15 cellular contexts compared by ENCODE assay signal in genomic region chr1:93151474-93151873, GRCh38. TPM values are rescaled to one million over a fixed set of nuclear protein-coding genes. Genes with fewer than 3 reads are reported as not detected.
DNase-seq lines count a peak whose midpoint lies in the region; ATAC-seq and TF ChIP-seq lines count a peak whose summit lies in the region.
"Had no signal": no experiment of that assay in that cellular context is flagged by ENCODE, and none has a peak within 500 bp of the region (broad histone marks: within the 10 kb centered on the region; RNA-seq: fewer than 3 reads in every experiment).

No MANE protein-coding gene starts in this region.

- no peak overlapping the region for H3K4me3 ChIP-seq in CD4-positive, CD25-positive, alpha-beta regulatory T cell (ENCODE audit: low read depth, low read length)
- H3K4me3 ChIP-seq in HEK293 (ENCODE audit: low read depth, low read length) = no peak overlapping the region
- no peak overlapping the region for H3K4me3 ChIP-seq in CD8-positive, alpha-beta memory T cell (ENCODE audit: low read length)

- no peak overlapping the region for H3K27ac ChIP-seq in CD4-positive, CD25-positive, alpha-beta regulatory T cell (ENCODE audit: insufficient read depth, low read length, poor library complexity, severe bottlenecking)
- H3K27ac ChIP-seq in HEK293 (ENCODE audit: extremely low read depth, low read depth, low read length) = no peak overlapping the region
- no peak overlapping the region for H3K27ac ChIP-seq in CD8-positive, alpha-beta memory T cell (ENCODE audit: low read depth, low read length)

- no peak for TF ChIP-seq CTCF in HEK293 (tag by site-specific recombination; IDR thresholded peaks at IDR 0.05)

- H3K27me3 ChIP-seq in CD4-positive, CD25-positive, alpha-beta regulatory T cell (ENCODE audit: control insufficient read depth, insufficient read depth, low read length) = no peaks in the 10 kb centered on the region
- H3K27me3 ChIP-seq in CD8-positive, alpha-beta memory T cell (ENCODE audit: insufficient read depth, low read length, poor library complexity, severe bottlenecking) = no peaks in the 10 kb centered on the region

- POLR2A ChIA-PET in activated CD4-positive, alpha-beta memory T cell treated with anti-CD3 and anti-CD28 coated beads for 36 hours (lab: Charles Lee) = no interaction called here
- POLR2A ChIA-PET in activated CD4-positive, alpha-beta memory T cell treated with anti-CD3 and anti-CD28 coated beads, Interleukin-2, amount 10 ng/mL, durations not matched to agents 7 days and 5 days (lab: Charles Lee) = no interaction called here
- POLR2A ChIA-PET in HEK293 (lab: Yijun Ruan, JAX) = no interaction called here
- POLR2A ChIA-PET in CD8-positive, alpha-beta memory T cell (lab: Charles Lee) = no interaction called here

- H3K4me3 Mint-ChIP-seq in activated CD4-positive, alpha-beta memory T cell treated with anti-CD3 and anti-CD28 coated beads for 36 hours = no peak overlapping the region
- H3K4me3 Mint-ChIP-seq in activated CD4-positive, alpha-beta memory T cell treated with anti-CD3 and anti-CD28 coated beads, Interleukin-2, amount 10 ng/mL, durations not matched to agents 7 days and 5 days = no peak overlapping the region
- H3K4me3 Mint-ChIP-seq in CD4-positive, CD25-positive, alpha-beta regulatory T cell = no peak overlapping the region
- H3K4me3 Mint-ChIP-seq in memory B cell = no peak overlapping the region
- H3K4me3 Mint-ChIP-seq in CD8-positive, alpha-beta memory T cell = no peak overlapping the region
- H3K4me3 Mint-ChIP-seq: CD8-positive, alpha-beta T cell; IgD-negative memory B cell had no signal

- no peaks in the 10 kb centered on the region for H3K9me3 ChIP-seq in CD4-positive, CD25-positive, alpha-beta regulatory T cell (ENCODE audit: control insufficient read depth in 2 of 2, low read length in 2 of 2)
- no peaks in the 10 kb centered on the region for H3K9me3 ChIP-seq in HEK293 (ENCODE audit: control insufficient read depth, insufficient read depth, low read depth, low read length)
- H3K9me3 ChIP-seq in CD8-positive, alpha-beta memory T cell (ENCODE audit: low read length) = no peaks in the 10 kb centered on the region

- peak overlapping the region; percentile 2 for H3K27ac Mint-ChIP-seq in activated CD4-positive, alpha-beta memory T cell treated with anti-CD3 and anti-CD28 coated beads for 36 hours
- H3K27ac Mint-ChIP-seq in activated CD4-positive, alpha-beta memory T cell treated with anti-CD3 and anti-CD28 coated beads, Interleukin-2, amount 10 ng/mL, durations not matched to agents 7 days and 5 days = no peak overlapping the region
- peak overlapping the region in 2 of 3 donors; percentile 6 to 36 for H3K27ac Mint-ChIP-seq in CD4-positive, CD25-positive, alpha-beta regulatory T cell
- H3K27ac Mint-ChIP-seq in memory B cell = peak overlapping the region; percentile 86
- H3K27ac Mint-ChIP-seq in CD8-positive, alpha-beta memory T cell = peak overlapping the region in 3 of 8 donors; percentile 12 to 69 (median 27)

- no peaks in the 10 kb centered on the region for H3K27me3 Mint-ChIP-seq in activated CD4-positive, alpha-beta memory T cell treated with anti-CD3 and anti-CD28 coated beads for 36 hours
- H3K27me3 Mint-ChIP-seq in activated CD4-positive, alpha-beta memory T cell treated with anti-CD3 and anti-CD28 coated beads, Interleukin-2, amount 10 ng/mL, durations not matched to agents 7 days and 5 days = no peaks in the 10 kb centered on the region
- H3K27me3 Mint-ChIP-seq in CD4-positive, CD25-positive, alpha-beta regulatory T cell = no peaks in the 10 kb centered on the region
- H3K27me3 Mint-ChIP-seq in memory B cell = no peaks in the 10 kb centered on the region
- no peaks in the 10 kb centered on the region for H3K27me3 Mint-ChIP-seq in CD8-positive, alpha-beta memory T cell
- H3K27me3 Mint-ChIP-seq: IgD-negative memory B cell had no signal

- H3K4me1 ChIP-seq in CD4-positive, CD25-positive, alpha-beta regulatory T cell (ENCODE audit: control insufficient read depth, insufficient read depth, low read length, poor library complexity, severe bottlenecking) = peaks cover 7% of the 10 kb centered on the region
- no peaks in the 10 kb centered on the region for H3K4me1 ChIP-seq in HEK293 (ENCODE audit: control insufficient read depth, insufficient read depth, low read length)
- H3K4me1 ChIP-seq in CD8-positive, alpha-beta memory T cell (ENCODE audit: insufficient read depth, low read length) = no peaks in the 10 kb centered on the region

- intact Hi-C loops in activated CD4-positive, alpha-beta memory T cell treated with anti-CD3 and anti-CD28 coated beads for 36 hours (cut with micrococcal nuclease) = no loop called here

- peaks cover 51% of the 10 kb centered on the region for H3K36me3 ChIP-seq in CD4-positive, CD25-positive, alpha-beta regulatory T cell (ENCODE audit: control insufficient read depth, insufficient read depth, low read length)
- H3K36me3 ChIP-seq in HEK293 (ENCODE audit: control insufficient read depth in 2 of 2, insufficient read depth in 1 of 2, low read length in 2 of 2) = peaks cover 13 to 65% of the 10 kb centered on the region in 2 experiments
- peaks cover 14% of the 10 kb centered on the region for H3K36me3 ChIP-seq in CD8-positive, alpha-beta memory T cell (ENCODE audit: insufficient read depth, low read length)

- H3K4me1 Mint-ChIP-seq in activated CD4-positive, alpha-beta memory T cell treated with anti-CD3 and anti-CD28 coated beads for 36 hours (ENCODE audit: low read depth) = peaks cover 30% of the 10 kb centered on the region
- peaks cover 17% of the 10 kb centered on the region for H3K4me1 Mint-ChIP-seq in activated CD4-positive, alpha-beta memory T cell treated with anti-CD3 and anti-CD28 coated beads, Interleukin-2, amount 10 ng/mL, durations not matched to agents 7 days and 5 days
- peaks cover 7 to 18% (median 15%) of the 10 kb centered on the region in 4 donors for H3K4me1 Mint-ChIP-seq in CD4-positive, CD25-positive, alpha-beta regulatory T cell
- H3K4me1 Mint-ChIP-seq in memory B cell = peaks cover 2% of the 10 kb centered on the region
- peaks cover 9 to 25% (median 19%) of the 10 kb centered on the region in 3 donors for H3K4me1 Mint-ChIP-seq in CD8-positive, alpha-beta memory T cell

- H3K36me3 Mint-ChIP-seq in activated CD4-positive, alpha-beta memory T cell treated with anti-CD3 and anti-CD28 coated beads for 36 hours = peaks cover 25% of the 10 kb centered on the region
- H3K36me3 Mint-ChIP-seq in activated CD4-positive, alpha-beta memory T cell treated with anti-CD3 and anti-CD28 coated beads, Interleukin-2, amount 10 ng/mL, durations not matched to agents 7 days and 5 days (ENCODE audit: low read depth) = peaks cover 61% of the 10 kb centered on the region
- H3K36me3 Mint-ChIP-seq in CD4-positive, CD25-positive, alpha-beta regulatory T cell = peaks cover 36% of the 10 kb centered on the region
- peaks cover 25% of the 10 kb centered on the region for H3K36me3 Mint-ChIP-seq in memory B cell
- H3K36me3 Mint-ChIP-seq in CD8-positive, alpha-beta memory T cell = peaks cover 0 to 71% (median 24%) of the 10 kb centered on the region in 3 donors

- no peaks in the 10 kb centered on the region for H3K9me3 Mint-ChIP-seq in activated CD4-positive, alpha-beta memory T cell treated with anti-CD3 and anti-CD28 coated beads for 36 hours
- no peaks in the 10 kb centered on the region for H3K9me3 Mint-ChIP-seq in activated CD4-positive, alpha-beta memory T cell treated with anti-CD3 and anti-CD28 coated beads, Interleukin-2, amount 10 ng/mL, durations not matched to agents 7 days and 5 days
- H3K9me3 Mint-ChIP-seq in CD4-positive, CD25-positive, alpha-beta regulatory T cell = peaks cover 0 to 2% (median 0%) of the 10 kb centered on the region in 7 donors
- no peaks in the 10 kb centered on the region for H3K9me3 Mint-ChIP-seq in memory B cell
- H3K9me3 Mint-ChIP-seq in CD8-positive, alpha-beta memory T cell = no peaks in the 10 kb centered on the region
- H3K9me3 Mint-ChIP-seq: CD8-positive, alpha-beta T cell; IgD-negative memory B cell had no signal

- CTCF ChIA-PET in activated CD4-positive, alpha-beta memory T cell treated with anti-CD3 and anti-CD28 coated beads for 36 hours (lab: Charles Lee) = no interaction called here
- CTCF ChIA-PET in activated CD4-positive, alpha-beta memory T cell treated with anti-CD3 and anti-CD28 coated beads, Interleukin-2, amount 10 ng/mL, durations not matched to agents 7 days and 5 days (lab: Charles Lee) = no interaction called here
- CTCF ChIA-PET in HEK293 (lab: Yijun Ruan, JAX) = no interaction called here
- CTCF ChIA-PET in CD8-positive, alpha-beta memory T cell (lab: Charles Lee) = no interaction called here

- no peak for ATAC-seq in CD4-positive, CD25-positive, alpha-beta regulatory T cell (ENCODE audit: low read depth in 2 of 2)
- ATAC-seq in memory B cell (ENCODE audit: low read depth) (no peak), GM19452 (IDR thresholded peaks at IDR 0.05; ENCODE audit: unreplicated experiment) (no peak), HG02798 (IDR thresholded peaks at IDR 0.05; ENCODE audit: poor library complexity, unreplicated experiment) (no peak)
- ATAC-seq: CD8-positive, alpha-beta T cell; HCT116 had no signal

- no peak for DNase-seq in activated CD4-positive, alpha-beta memory T cell treated with anti-CD3 and anti-CD28 coated beads for 36 hours
- DNase-seq in activated CD4-positive, alpha-beta memory T cell treated with anti-CD3 and anti-CD28 coated beads, Interleukin-2, amount 10 ng/mL, durations not matched to agents 7 days and 5 days = no peak
- DNase-seq in CD4-positive, CD25-positive, alpha-beta regulatory T cell = no peak
- DNase-seq in memory B cell (ENCODE audit: low spot score in 2 of 2) = no peak
- no peak for DNase-seq in CD8-positive, alpha-beta memory T cell
- DNase-seq: ACHN; C1 segment of cervical spinal cord; CD8-positive, alpha-beta T cell; DMS53; GF-D8 had no signal

RNA-seq across cellular contexts. Expression of gene TMED5, which starts 28.7 kb away (rescaled TPM):
- 10 to 100 TPM; 47.0 to 49.2 TPM for total RNA-seq in activated CD4-positive, alpha-beta memory T cell treated with anti-CD3 and anti-CD28 coated beads for 36 hours
- 10 to 100 TPM; 67.4 to 70.8 TPM for total RNA-seq in activated CD4-positive, alpha-beta memory T cell treated with anti-CD3 and anti-CD28 coated beads, Interleukin-2, amount 10 ng/mL, durations not matched to agents 7 days and 5 days
- total RNA-seq in CD4-positive, CD25-positive, alpha-beta regulatory T cell = 52.4 TPM
- polyA plus RNA-seq in CD4-positive, CD25-positive, alpha-beta regulatory T cell = 10 to 100 TPM; 30.6 to 38.4 (median 33.2) TPM
- total RNA-seq in CD8-positive, alpha-beta memory T cell = 10 to 100 TPM; 37.9 to 38.9 TPM
- polyA plus RNA-seq in CD8-positive, alpha-beta memory T cell = 28.9 TPM

RNA-seq across cellular contexts. Expression of gene CCDC18, which starts 29.1 kb away (rescaled TPM):
- total RNA-seq in activated CD4-positive, alpha-beta memory T cell treated with anti-CD3 and anti-CD28 coated beads for 36 hours = 10 to 100 TPM; 23.6 to 24.2 TPM
- 10 to 100 TPM; 29.2 to 33.0 TPM for total RNA-seq in activated CD4-positive, alpha-beta memory T cell treated with anti-CD3 and anti-CD28 coated beads, Interleukin-2, amount 10 ng/mL, durations not matched to agents 7 days and 5 days
- total RNA-seq in CD4-positive, CD25-positive, alpha-beta regulatory T cell = 8.8 TPM
- 1 to 10 TPM; 3.6 to 5.3 (median 4.2) TPM for polyA plus RNA-seq in CD4-positive, CD25-positive, alpha-beta regulatory T cell
- total RNA-seq in CD8-positive, alpha-beta memory T cell = 10 to 100 TPM; 10.7 to 11.5 TPM
- polyA plus RNA-seq in CD8-positive, alpha-beta memory T cell = 9.6 TPM
